1 cellular context compared by ENCODE assay signal in genomic region chr1:145858238-145858936, GRCh38.
TF ChIP-seq lines count a peak whose summit lies in the region.

No MANE protein-coding gene starts in this region.

TF ChIP-seq in HCT116, 20 proteins besides CTCF, POLR2A, EP300 and RAD21 (continued from another document):
- no peak for TF ChIP-seq REST (IDR thresholded peaks at IDR 0.05; ENCODE audit: low read depth)
- no peak for TF ChIP-seq ZBTB33 (IDR thresholded peaks at IDR 0.05; ENCODE audit: extremely low read depth, insufficient replicate concordance, low read length)
- TF ChIP-seq EGR1 (IDR thresholded peaks at IDR 0.05; ENCODE audit: low read depth): no peak
- TF ChIP-seq ATF3 (IDR thresholded peaks at IDR 0.05): no peak
